In genomic region chr18:46624127-46624526, GRCh38 we compare ENCODE assay signal across 1 cellular context.
TF ChIP-seq lines count a peak whose summit lies in the region.

No MANE protein-coding gene starts in this region.

TF ChIP-seq in GM23338, 12 proteins besides CTCF, POLR2A, EP300 and RAD21 (continued from another document):
- TF ChIP-seq, protein P1, sequence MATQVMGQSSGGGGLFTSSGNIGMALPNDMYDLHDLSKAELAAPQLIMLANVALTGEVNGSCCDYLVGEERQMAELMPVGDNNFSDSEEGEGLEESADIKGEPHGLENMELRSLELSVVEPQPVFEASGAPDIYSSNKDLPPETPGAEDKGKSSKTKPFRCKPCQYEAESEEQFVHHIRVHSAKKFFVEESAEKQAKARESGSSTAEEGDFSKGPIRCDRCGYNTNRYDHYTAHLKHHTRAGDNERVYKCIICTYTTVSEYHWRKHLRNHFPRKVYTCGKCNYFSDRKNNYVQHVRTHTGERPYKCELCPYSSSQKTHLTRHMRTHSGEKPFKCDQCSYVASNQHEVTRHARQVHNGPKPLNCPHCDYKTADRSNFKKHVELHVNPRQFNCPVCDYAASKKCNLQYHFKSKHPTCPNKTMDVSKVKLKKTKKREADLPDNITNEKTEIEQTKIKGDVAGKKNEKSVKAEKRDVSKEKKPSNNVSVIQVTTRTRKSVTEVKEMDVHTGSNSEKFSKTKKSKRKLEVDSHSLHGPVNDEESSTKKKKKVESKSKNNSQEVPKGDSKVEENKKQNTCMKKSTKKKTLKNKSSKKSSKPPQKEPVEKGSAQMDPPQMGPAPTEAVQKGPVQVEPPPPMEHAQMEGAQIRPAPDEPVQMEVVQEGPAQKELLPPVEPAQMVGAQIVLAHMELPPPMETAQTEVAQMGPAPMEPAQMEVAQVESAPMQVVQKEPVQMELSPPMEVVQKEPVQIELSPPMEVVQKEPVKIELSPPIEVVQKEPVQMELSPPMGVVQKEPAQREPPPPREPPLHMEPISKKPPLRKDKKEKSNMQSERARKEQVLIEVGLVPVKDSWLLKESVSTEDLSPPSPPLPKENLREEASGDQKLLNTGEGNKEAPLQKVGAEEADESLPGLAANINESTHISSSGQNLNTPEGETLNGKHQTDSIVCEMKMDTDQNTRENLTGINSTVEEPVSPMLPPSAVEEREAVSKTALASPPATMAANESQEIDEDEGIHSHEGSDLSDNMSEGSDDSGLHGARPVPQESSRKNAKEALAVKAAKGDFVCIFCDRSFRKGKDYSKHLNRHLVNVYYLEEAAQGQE (IDR thresholded peaks at IDR 0.05; ENCODE audit: unreplicated experiment) = no peak
- TF ChIP-seq JUNB (IDR thresholded peaks at IDR 0.05; ENCODE audit: unreplicated experiment) = no peak
- TF ChIP-seq CREB1 (CRISPR knock-in tag; IDR thresholded peaks at IDR 0.05; ENCODE audit: low read depth) = no peak
- no peak for TF ChIP-seq NANOG (IDR thresholded peaks at IDR 0.05; ENCODE audit: borderline replicate concordance)
- TF ChIP-seq ZNF331 (CRISPR knock-in tag; IDR thresholded peaks at IDR 0.05; ENCODE audit: low read depth) = no peak
- TF ChIP-seq EZH2phosphoT487 (IDR thresholded peaks at IDR 0.05; ENCODE audit: unreplicated experiment) = no peak
- TF ChIP-seq, protein P2, sequence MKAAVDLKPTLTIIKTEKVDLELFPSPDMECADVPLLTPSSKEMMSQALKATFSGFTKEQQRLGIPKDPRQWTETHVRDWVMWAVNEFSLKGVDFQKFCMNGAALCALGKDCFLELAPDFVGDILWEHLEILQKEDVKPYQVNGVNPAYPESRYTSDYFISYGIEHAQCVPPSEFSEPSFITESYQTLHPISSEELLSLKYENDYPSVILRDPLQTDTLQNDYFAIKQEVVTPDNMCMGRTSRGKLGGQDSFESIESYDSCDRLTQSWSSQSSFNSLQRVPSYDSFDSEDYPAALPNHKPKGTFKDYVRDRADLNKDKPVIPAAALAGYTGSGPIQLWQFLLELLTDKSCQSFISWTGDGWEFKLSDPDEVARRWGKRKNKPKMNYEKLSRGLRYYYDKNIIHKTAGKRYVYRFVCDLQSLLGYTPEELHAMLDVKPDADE (IDR thresholded peaks at IDR 0.05) = no peak
- TF ChIP-seq, protein P3, sequence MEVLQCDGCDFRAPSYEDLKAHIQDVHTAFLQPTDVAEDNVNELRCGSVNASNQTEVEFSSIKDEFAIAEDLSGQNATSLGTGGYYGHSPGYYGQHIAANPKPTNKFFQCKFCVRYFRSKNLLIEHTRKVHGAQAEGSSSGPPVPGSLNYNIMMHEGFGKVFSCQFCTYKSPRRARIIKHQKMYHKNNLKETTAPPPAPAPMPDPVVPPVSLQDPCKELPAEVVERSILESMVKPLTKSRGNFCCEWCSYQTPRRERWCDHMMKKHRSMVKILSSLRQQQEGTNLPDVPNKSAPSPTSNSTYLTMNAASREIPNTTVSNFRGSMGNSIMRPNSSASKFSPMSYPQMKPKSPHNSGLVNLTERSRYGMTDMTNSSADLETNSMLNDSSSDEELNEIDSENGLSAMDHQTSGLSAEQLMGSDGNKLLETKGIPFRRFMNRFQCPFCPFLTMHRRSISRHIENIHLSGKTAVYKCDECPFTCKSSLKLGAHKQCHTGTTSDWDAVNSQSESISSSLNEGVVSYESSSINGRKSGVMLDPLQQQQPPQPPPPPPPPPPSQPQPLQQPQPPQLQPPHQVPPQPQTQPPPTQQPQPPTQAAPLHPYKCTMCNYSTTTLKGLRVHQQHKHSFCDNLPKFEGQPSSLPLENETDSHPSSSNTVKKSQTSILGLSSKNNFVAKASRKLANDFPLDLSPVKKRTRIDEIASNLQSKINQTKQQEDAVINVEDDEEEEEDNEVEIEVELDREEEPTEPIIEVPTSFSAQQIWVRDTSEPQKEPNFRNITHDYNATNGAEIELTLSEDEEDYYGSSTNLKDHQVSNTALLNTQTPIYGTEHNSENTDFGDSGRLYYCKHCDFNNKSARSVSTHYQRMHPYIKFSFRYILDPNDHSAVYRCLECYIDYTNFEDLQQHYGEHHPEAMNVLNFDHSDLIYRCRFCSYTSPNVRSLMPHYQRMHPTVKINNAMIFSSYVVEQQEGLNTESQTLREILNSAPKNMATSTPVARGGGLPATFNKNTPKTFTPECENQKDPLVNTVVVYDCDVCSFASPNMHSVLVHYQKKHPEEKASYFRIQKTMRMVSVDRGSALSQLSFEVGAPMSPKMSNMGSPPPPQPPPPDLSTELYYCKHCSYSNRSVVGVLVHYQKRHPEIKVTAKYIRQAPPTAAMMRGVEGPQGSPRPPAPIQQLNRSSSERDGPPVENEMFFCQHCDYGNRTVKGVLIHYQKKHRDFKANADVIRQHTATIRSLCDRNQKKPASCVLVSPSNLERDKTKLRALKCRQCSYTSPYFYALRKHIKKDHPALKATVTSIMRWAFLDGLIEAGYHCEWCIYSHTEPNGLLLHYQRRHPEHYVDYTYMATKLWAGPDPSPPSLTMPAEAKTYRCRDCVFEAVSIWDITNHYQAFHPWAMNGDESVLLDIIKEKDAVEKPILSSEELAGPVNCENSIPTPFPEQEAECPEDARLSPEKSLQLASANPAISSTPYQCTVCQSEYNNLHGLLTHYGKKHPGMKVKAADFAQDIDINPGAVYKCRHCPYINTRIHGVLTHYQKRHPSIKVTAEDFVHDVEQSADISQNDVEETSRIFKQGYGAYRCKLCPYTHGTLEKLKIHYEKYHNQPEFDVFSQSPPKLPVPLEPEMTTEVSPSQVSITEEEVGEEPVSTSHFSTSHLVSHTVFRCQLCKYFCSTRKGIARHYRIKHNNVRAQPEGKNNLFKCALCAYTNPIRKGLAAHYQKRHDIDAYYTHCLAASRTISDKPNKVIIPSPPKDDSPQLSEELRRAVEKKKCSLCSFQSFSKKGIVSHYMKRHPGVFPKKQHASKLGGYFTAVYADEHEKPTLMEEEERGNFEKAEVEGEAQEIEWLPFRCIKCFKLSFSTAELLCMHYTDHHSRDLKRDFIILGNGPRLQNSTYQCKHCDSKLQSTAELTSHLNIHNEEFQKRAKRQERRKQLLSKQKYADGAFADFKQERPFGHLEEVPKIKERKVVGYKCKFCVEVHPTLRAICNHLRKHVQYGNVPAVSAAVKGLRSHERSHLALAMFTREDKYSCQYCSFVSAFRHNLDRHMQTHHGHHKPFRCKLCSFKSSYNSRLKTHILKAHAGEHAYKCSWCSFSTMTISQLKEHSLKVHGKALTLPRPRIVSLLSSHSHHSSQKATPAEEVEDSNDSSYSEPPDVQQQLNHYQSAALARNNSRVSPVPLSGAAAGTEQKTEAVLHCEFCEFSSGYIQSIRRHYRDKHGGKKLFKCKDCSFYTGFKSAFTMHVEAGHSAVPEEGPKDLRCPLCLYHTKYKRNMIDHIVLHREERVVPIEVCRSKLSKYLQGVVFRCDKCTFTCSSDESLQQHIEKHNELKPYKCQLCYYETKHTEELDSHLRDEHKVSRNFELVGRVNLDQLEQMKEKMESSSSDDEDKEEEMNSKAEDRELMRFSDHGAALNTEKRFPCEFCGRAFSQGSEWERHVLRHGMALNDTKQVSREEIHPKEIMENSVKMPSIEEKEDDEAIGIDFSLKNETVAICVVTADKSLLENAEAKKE (CRISPR knock-in tag; IDR thresholded peaks at IDR 0.05) = no peak
- no peak for TF ChIP-seq EZH2 (IDR thresholded peaks at IDR 0.05; ENCODE audit: low read depth, unreplicated experiment)
- no peak for TF ChIP-seq POLR2AphosphoS5 (IDR thresholded peaks at IDR 0.05; ENCODE audit: low read depth)
TF ChIP-seq in GM23338: peak in this region for 0.
